Comparison of ENCODE assay signal across 31 cellular contexts in genomic region chr13:113252516-113252915, GRCh38.
"Had no signal": no experiment of that assay in that cellular context is flagged by ENCODE, and none has a peak within 500 bp of the region (broad histone marks: within the 10 kb centered on the region; RNA-seq: fewer than 3 reads in every experiment).

No MANE protein-coding gene starts in this region.

- H3K27me3 Mint-ChIP-seq: activated B cell treated with CpG ODN at 0.5 μM for 24 hours; activated CD8-positive, alpha-beta T cell treated with anti-CD3 and anti-CD28 coated beads for 36 hours; activated naive CD4-positive, alpha-beta T cell treated with anti-CD3 and anti-CD28 coated beads, Interleukin-2, amount 50 U/mL, for 24 hours; activated naive CD8-positive, alpha-beta T cell treated with anti-CD3 and anti-CD28 coated beads for 36 hours; activated naive CD8-positive, alpha-beta T cell treated with anti-CD3 and anti-CD28 coated beads, Interleukin-2, amount 50 U/mL, for 24 hours; activated T-helper 17 cell treated with anti-CD3 and anti-CD28 coated beads, Interleukin-2, amount 50 U/mL, for 72 hours; dendritic cell treated with granulocyte-macrophage colony-stimulating factor and Interleukin-4, amounts not matched to agents 40 ng/mL and 50 ng/mL, for 4 days; T-helper 17 cell had no signal

- H3K9me3 Mint-ChIP-seq: activated B cell treated with CpG ODN at 0.5 μM for 24 hours; activated CD8-positive, alpha-beta T cell treated with anti-CD3 and anti-CD28 coated beads for 36 hours; activated naive CD4-positive, alpha-beta T cell treated with anti-CD3 and anti-CD28 coated beads for 36 hours; activated naive CD4-positive, alpha-beta T cell treated with anti-CD3 and anti-CD28 coated beads, Interleukin-2, amount 50 U/mL, for 24 hours; activated naive CD8-positive, alpha-beta T cell treated with anti-CD3 and anti-CD28 coated beads for 36 hours; activated naive CD8-positive, alpha-beta T cell treated with anti-CD3 and anti-CD28 coated beads, Interleukin-2, amount 50 U/mL, for 24 hours; activated T-cell treated with anti-CD3 and anti-CD28 coated beads, Interleukin-2, amount 50 U/mL, for 4 hours; activated T-helper 17 cell treated with anti-CD3 and anti-CD28 coated beads, Interleukin-2, amount 50 U/mL, for 72 hours; dendritic cell treated with granulocyte-macrophage colony-stimulating factor and Interleukin-4, amounts not matched to agents 40 ng/mL and 50 ng/mL, for 4 days; T-helper 2 cell treated with Interferon-gamma antibody and Interleukin-4, amounts not matched to agents 5 μg/mL and 100 μg/mL, for 36 hours had no signal

- H3K4me1 ChIP-seq: adrenal gland, body of pancreas, esophagus squamous epithelium, gastroesophageal sphincter had no signal

- H3K27me3 ChIP-seq: adrenal gland, body of pancreas, dorsolateral prefrontal cortex, esophagus squamous epithelium, gastroesophageal sphincter had no signal

- H3K27ac ChIP-seq: adrenal gland, body of pancreas, coronary artery, dorsolateral prefrontal cortex, epithelial cell of prostate, esophagus squamous epithelium, gastroesophageal sphincter, WERI-Rb-1 had no signal

- H3K27ac Mint-ChIP-seq: activated B cell treated with CpG ODN at 0.5 μM for 24 hours; activated CD8-positive, alpha-beta T cell treated with anti-CD3 and anti-CD28 coated beads for 36 hours; activated naive CD4-positive, alpha-beta T cell treated with anti-CD3 and anti-CD28 coated beads for 36 hours; activated naive CD4-positive, alpha-beta T cell treated with anti-CD3 and anti-CD28 coated beads, Interleukin-2, amount 50 U/mL, for 24 hours; activated naive CD8-positive, alpha-beta T cell treated with anti-CD3 and anti-CD28 coated beads for 36 hours; activated naive CD8-positive, alpha-beta T cell treated with anti-CD3 and anti-CD28 coated beads, Interleukin-2, amount 50 U/mL, for 24 hours; activated T-helper 17 cell treated with anti-CD3 and anti-CD28 coated beads, Interleukin-2, amount 50 U/mL, for 72 hours; dendritic cell treated with granulocyte-macrophage colony-stimulating factor and Interleukin-4, amounts not matched to agents 40 ng/mL and 50 ng/mL, for 4 days; T-helper 17 cell; T-helper 2 cell treated with Interferon-gamma antibody and Interleukin-4, amounts not matched to agents 5 μg/mL and 100 μg/mL, for 36 hours had no signal

- H3K4me1 Mint-ChIP-seq: activated B cell treated with CpG ODN at 0.5 μM for 24 hours; activated naive CD4-positive, alpha-beta T cell treated with anti-CD3 and anti-CD28 coated beads, Interleukin-2, amount 50 U/mL, for 24 hours; activated naive CD8-positive, alpha-beta T cell treated with anti-CD3 and anti-CD28 coated beads for 36 hours; activated naive CD8-positive, alpha-beta T cell treated with anti-CD3 and anti-CD28 coated beads, Interleukin-2, amount 50 U/mL, for 24 hours; activated T-helper 17 cell treated with anti-CD3 and anti-CD28 coated beads, Interleukin-2, amount 50 U/mL, for 72 hours had no signal

- H3K4me3 Mint-ChIP-seq: activated B cell treated with CpG ODN at 0.5 μM for 24 hours; activated CD8-positive, alpha-beta T cell treated with anti-CD3 and anti-CD28 coated beads for 36 hours; activated naive CD4-positive, alpha-beta T cell treated with anti-CD3 and anti-CD28 coated beads for 36 hours; activated naive CD4-positive, alpha-beta T cell treated with anti-CD3 and anti-CD28 coated beads, Interleukin-2, amount 50 U/mL, for 24 hours; activated naive CD8-positive, alpha-beta T cell treated with anti-CD3 and anti-CD28 coated beads for 36 hours; activated naive CD8-positive, alpha-beta T cell treated with anti-CD3 and anti-CD28 coated beads, Interleukin-2, amount 50 U/mL, for 24 hours; activated T-cell treated with anti-CD3 and anti-CD28 coated beads, Interleukin-2, amount 50 U/mL, for 4 hours; activated T-helper 17 cell treated with anti-CD3 and anti-CD28 coated beads, Interleukin-2, amount 50 U/mL, for 72 hours; dendritic cell treated with granulocyte-macrophage colony-stimulating factor and Interleukin-4, amounts not matched to agents 40 ng/mL and 50 ng/mL, for 4 days; T-helper 2 cell treated with Interferon-gamma antibody and Interleukin-4, amounts not matched to agents 5 μg/mL and 100 μg/mL, for 36 hours had no signal

- H3K9me3 ChIP-seq: adrenal gland, body of pancreas, esophagus squamous epithelium, gastroesophageal sphincter had no signal

- DNase-seq: activated B cell treated with CpG ODN at 0.5 μM for 24 hours; activated CD4-positive, alpha-beta T cell treated with anti-CD3 and anti-CD28 coated beads for 48 hours; activated CD4-positive, alpha-beta T cell treated with anti-CD3 and anti-CD28 coated beads, Interleukin-2, amount 50 U/mL, for 1 hour; activated CD4-positive, alpha-beta T cell treated with anti-CD3 and anti-CD28 coated beads, Interleukin-2, amount 50 U/mL, for 48 hours; activated CD8-positive, alpha-beta memory T cell treated with anti-CD3 and anti-CD28 coated beads for 24 hours; activated CD8-positive, alpha-beta T cell treated with anti-CD3 and anti-CD28 coated beads for 36 hours; activated effector memory CD4-positive, alpha-beta T cell treated with anti-CD3 and anti-CD28 coated beads, Interleukin-2, amount 50 U/mL, for 16 hours; activated naive CD4-positive, alpha-beta T cell treated with anti-CD3 and anti-CD28 coated beads for 36 hours; activated naive CD8-positive, alpha-beta T cell treated with anti-CD3 and anti-CD28 coated beads for 36 hours; activated naive CD8-positive, alpha-beta T cell treated with anti-CD3 and anti-CD28 coated beads, Interleukin-2, amount 50 U/mL, for 24 hours; activated T-cell treated with anti-CD3 and anti-CD28 coated beads, Interleukin-2, amount 50 U/mL, for 4 hours; amygdala; body of pancreas; caudate nucleus; dorsolateral prefrontal cortex; effector memory CD4-positive, alpha-beta T cell; esophagus squamous epithelium; foreskin melanocyte; T-helper 1 cell; T-helper 17 cell; T1000; WERI-Rb-1 had no signal

- ATAC-seq: activated CD4-positive, CD25-positive, alpha-beta regulatory T cell treated with anti-CD3 and anti-CD28 coated beads, Interleukin-2, amount 50 U/mL, for 24 hours; activated CD8-positive, alpha-beta T cell treated with anti-CD3 and anti-CD28 coated beads for 36 hours; activated naive CD8-positive, alpha-beta T cell treated with anti-CD3 and anti-CD28 coated beads, Interleukin-2, amount 50 U/mL, for 24 hours; activated T-cell treated with anti-CD3 and anti-CD28 coated beads, Interleukin-2, amount 50 U/mL, for 4 hours; activated T-helper 17 cell treated with anti-CD3 and anti-CD28 coated beads, Interleukin-2, amount 50 U/mL, for 72 hours; body of pancreas; gastroesophageal sphincter; T-helper 17 cell had no signal

- H3K4me3 ChIP-seq: adrenal gland, body of pancreas, coronary artery, dorsolateral prefrontal cortex, esophagus squamous epithelium, gastroesophageal sphincter had no signal
